ENCODE assay signal across 9 cellular contexts in the genomic region with DNA sequence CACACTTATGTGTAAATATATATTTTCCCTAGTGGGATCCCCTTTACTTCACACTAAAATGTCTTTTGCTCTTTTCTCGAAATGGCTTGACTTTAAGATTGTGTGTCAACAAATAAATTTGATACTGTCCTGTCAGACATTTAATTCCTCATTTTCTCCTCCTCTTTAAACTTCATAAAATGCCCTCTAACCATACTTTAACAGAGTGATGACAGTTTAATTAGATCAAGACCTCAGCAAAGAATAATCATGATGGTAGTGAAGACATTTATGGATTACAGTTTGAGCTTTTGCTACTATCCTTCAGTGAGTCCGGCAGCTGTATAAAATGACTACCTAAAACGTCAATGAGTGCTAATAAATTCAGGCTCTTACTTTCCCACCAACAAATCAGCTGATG.
"Had no signal": no experiment of that assay in that cellular context is flagged by ENCODE, and none has a peak within 500 bp of the region (broad histone marks: within the 10 kb centered on the region; RNA-seq: fewer than 3 reads in every experiment).

No MANE protein-coding gene starts in this region.

- DNase-seq: GM23248, GOT3, H7, H9, HCEC 1CT, HFFc6 had no signal

- H3K9ac ChIP-seq: GM23248 had no signal

- H3K27ac Mint-ChIP-seq: GM23338, H9, HFFc6 had no signal

- H3K9me3 Mint-ChIP-seq: GM23338, H9 had no signal

- H3K4me1 Mint-ChIP-seq: GM23338 had no signal

- H3K27ac ChIP-seq: GM23248 had no signal

- H3K4me3 Mint-ChIP-seq: GM23338, H9, HFFc6 had no signal

- H3K4me2 ChIP-seq: GM23338 had no signal

- ATAC-seq: GM23338, HCT116 had no signal

- H3K4me1 ChIP-seq: HAP-1 had no signal

- H3K36me3 ChIP-seq: HAP-1 had no signal

- H3K4me3 ChIP-seq: GM23248, GM23338, HAP-1 had no signal

- H2AFZ ChIP-seq: GM23248, GM23338 had no signal

- H3K9me3 ChIP-seq: HAP-1 had no signal
